8 cellular contexts compared by ENCODE assay signal in genomic region chr19:57488299-57488644, GRCh38. TPM values are rescaled to one million over a fixed set of nuclear protein-coding genes. Genes with fewer than 3 reads are reported as not detected.
DNase-seq lines count a peak whose midpoint lies in the region; ATAC-seq and TF ChIP-seq lines count a peak whose summit lies in the region.
"Not testable (repeated sequence)": the region's sequence is repeated elsewhere in the genome, so short reads cannot be mapped to it uniquely, and the experiment has no call there.

No MANE protein-coding gene starts in this region.

- peak overlapping the region; percentile 94 for H3K4me3 ChIP-seq in BLaER1
- peak overlapping the region; percentile 47 to 62 for H3K4me3 ChIP-seq in SK-N-SH (ENCODE audit: low read depth in 2 of 2, low read length in 1 of 2)
- H3K4me3 ChIP-seq in naive thymus-derived CD4-positive, alpha-beta T cell (ENCODE audit: low read length) = peak overlapping the region; percentile 38

- POLR2A ChIA-PET in SK-N-SH (lab: Yijun Ruan, JAX) = not testable (repeated sequence)
- POLR2A ChIA-PET in naive thymus-derived CD4-positive, alpha-beta T cell (lab: Charles Lee) = interaction anchor here (1.5 kb wide), 2 partner anchors 11 to 514 kb away, joined by 3 to 9 read pairs; partner anchors contain the start of genes ZNF606 and ZNF773

- TF ChIP-seq CTCF in SK-N-SH (IDR thresholded peaks at IDR 0.05) = not testable (repeated sequence)

- H3K4me2 ChIP-seq in BLaER1 (peak overlapping the region; percentile 90), SK-N-SH (peak overlapping the region; percentile 82)

- ATAC-seq in HG02840 (IDR thresholded peaks at IDR 0.05; ENCODE audit: low FRiP score, unreplicated experiment) (peak; percentile 13), left ventricle myocardium superior (peak; percentile 30)
- ATAC-seq in effector memory CD8-positive, alpha-beta T cell (replicated peaks); naive thymus-derived CD4-positive, alpha-beta T cell: not testable (repeated sequence)
- peak in 1 of 2 donors; percentile 18 for ATAC-seq in stimulated activated naive B cell treated with anti-CD40 and anti-IgM and Interleukin-4, amounts not matched to agents 10 μg/mL and 1 μg/mL and 100 μg/mL, for 72 hours (replicated peaks)

- not testable (repeated sequence) for H3K79me2 ChIP-seq in SK-N-SH (ENCODE audit: insufficient read depth)

- TF ChIP-seq RAD21 in SK-N-SH (IDR thresholded peaks at IDR 0.05; ENCODE audit: low read length) = not testable (repeated sequence)

- not testable (repeated sequence) for H3K9me3 ChIP-seq in BLaER1, SK-N-SH
- peaks cover 0 to 15% (median 12%) of the 10 kb centered on the region in 3 experiments for H3K9me3 ChIP-seq in naive thymus-derived CD4-positive, alpha-beta T cell (ENCODE audit: control insufficient read depth in 2 of 3, low read length in 3 of 3)

- H3K36me3 ChIP-seq in BLaER1 = peaks cover 33% of the 10 kb centered on the region
- H3K36me3 ChIP-seq in SK-N-SH (replicated peaks in 1 of 2; ENCODE audit: control insufficient read depth in 1 of 2, insufficient read depth in 2 of 2, low read length in 1 of 2) = peaks cover 22 to 33% of the 10 kb centered on the region in 2 experiments
- peaks cover 7 to 33% (median 11%) of the 10 kb centered on the region in 3 experiments for H3K36me3 ChIP-seq in naive thymus-derived CD4-positive, alpha-beta T cell (ENCODE audit: control insufficient read depth in 2 of 3, insufficient read depth in 3 of 3, low read length in 3 of 3)

- WGBS in SK-N-SH (ENCODE audit: low lambda C conversion rate) = no CpG with 5 or more reads among the region's 1 CpG

- peak overlapping the region; percentile 81 for H3K4me3 Mint-ChIP-seq in activated naive CD8-positive, alpha-beta T cell
- peak overlapping the region; percentile 74 to 77 for H3K4me3 Mint-ChIP-seq in effector memory CD8-positive, alpha-beta T cell
- peak overlapping the region; percentile 60 to 92 (median 76) for H3K4me3 Mint-ChIP-seq in naive thymus-derived CD4-positive, alpha-beta T cell
- peak overlapping the region; percentile 59 to 68 for H3K4me3 Mint-ChIP-seq in stimulated activated naive B cell treated with anti-CD40 and anti-IgM and Interleukin-4, amounts not matched to agents 10 μg/mL and 1 μg/mL and 100 μg/mL, for 72 hours

- H3K27me3 Mint-ChIP-seq in activated naive CD8-positive, alpha-beta T cell; naive thymus-derived CD4-positive, alpha-beta T cell; stimulated activated naive B cell treated with anti-CD40 and anti-IgM and Interleukin-4, amounts not matched to agents 10 μg/mL and 1 μg/mL and 100 μg/mL, for 72 hours: not testable (repeated sequence)
- peaks cover 10 to 11% of the 10 kb centered on the region in 2 donors for H3K27me3 Mint-ChIP-seq in effector memory CD8-positive, alpha-beta T cell

- not testable (repeated sequence) for DNase-seq in SK-N-SH; effector memory CD8-positive, alpha-beta T cell; left ventricle myocardium superior; naive thymus-derived CD4-positive, alpha-beta T cell; stimulated activated naive B cell treated with anti-CD40 and anti-IgM and Interleukin-4, amounts not matched to agents 10 μg/mL and 1 μg/mL and 100 μg/mL, for 72 hours

- TF ChIP-seq EP300 in SK-N-SH (IDR thresholded peaks at IDR 0.05; ENCODE audit: borderline replicate concordance in 1 of 2, low read depth in 1 of 2, low read length in 1 of 2) = not testable (repeated sequence)

- H3K36me3 Mint-ChIP-seq in activated naive CD8-positive, alpha-beta T cell = peaks cover 41% of the 10 kb centered on the region
- H3K36me3 Mint-ChIP-seq in effector memory CD8-positive, alpha-beta T cell (ENCODE audit: insufficient read depth) = peaks cover 14% of the 10 kb centered on the region
- H3K36me3 Mint-ChIP-seq in naive thymus-derived CD4-positive, alpha-beta T cell = peaks cover 33 to 54% (median 52%) of the 10 kb centered on the region in 5 donors
- peaks cover 31 to 55% of the 10 kb centered on the region in 2 donors for H3K36me3 Mint-ChIP-seq in stimulated activated naive B cell treated with anti-CD40 and anti-IgM and Interleukin-4, amounts not matched to agents 10 μg/mL and 1 μg/mL and 100 μg/mL, for 72 hours

- H3K9ac ChIP-seq in BLaER1 = peak overlapping the region; percentile 65
- H3K9ac ChIP-seq in SK-N-SH = not testable (repeated sequence)

- peaks cover 14% of the 10 kb centered on the region for H3K4me1 Mint-ChIP-seq in activated naive CD8-positive, alpha-beta T cell (ENCODE audit: low read depth)
- H3K4me1 Mint-ChIP-seq in effector memory CD8-positive, alpha-beta T cell (ENCODE audit: low read depth in 2 of 2) = peaks cover 16 to 20% of the 10 kb centered on the region in 2 donors
- peaks cover 10 to 19% (median 16%) of the 10 kb centered on the region in 7 donors for H3K4me1 Mint-ChIP-seq in naive thymus-derived CD4-positive, alpha-beta T cell
- peaks cover 12 to 26% of the 10 kb centered on the region in 2 donors for H3K4me1 Mint-ChIP-seq in stimulated activated naive B cell treated with anti-CD40 and anti-IgM and Interleukin-4, amounts not matched to agents 10 μg/mL and 1 μg/mL and 100 μg/mL, for 72 hours

- intact Hi-C loops in left ventricle myocardium superior (cut with micrococcal nuclease) = not testable (repeated sequence)
- intact Hi-C loops in naive thymus-derived CD4-positive, alpha-beta T cell (cut with micrococcal nuclease) = loop anchor here (5.0 to 10.0 kb wide), 3 partner anchors 144 to 897 kb away; partner anchors contain the start of genes RPS5 (in 1 of the 2), ZNF211 (in 1 of the 2), ZNF329 (in 1 of the 2) and ZNF837 (in 1 of the 2)

- H4K20me1 ChIP-seq in BLaER1; SK-N-SH (ENCODE audit: insufficient read depth): not testable (repeated sequence)

- not testable (repeated sequence) for H3K4me1 ChIP-seq in BLaER1; SK-N-SH (ENCODE audit: control insufficient read depth in 1 of 2, insufficient read depth in 2 of 2, low read depth in 1 of 2, low read length in 1 of 2); naive thymus-derived CD4-positive, alpha-beta T cell (ENCODE audit: control insufficient read depth in 2 of 2, insufficient read depth in 2 of 2, low read length in 2 of 2)

- H3K27ac ChIP-seq in BLaER1; SK-N-SH (ENCODE audit: low read depth in 2 of 2, low read length in 1 of 2); naive thymus-derived CD4-positive, alpha-beta T cell (ENCODE audit: low read depth, low read length): not testable (repeated sequence)

- H3K27ac Mint-ChIP-seq in activated naive CD8-positive, alpha-beta T cell = not testable (repeated sequence)
- peak overlapping the region; percentile 21 to 90 for H3K27ac Mint-ChIP-seq in effector memory CD8-positive, alpha-beta T cell
- peak overlapping the region in 7 of 9 donors; percentile 1 to 80 (median 63) for H3K27ac Mint-ChIP-seq in naive thymus-derived CD4-positive, alpha-beta T cell
- H3K27ac Mint-ChIP-seq in stimulated activated naive B cell treated with anti-CD40 and anti-IgM and Interleukin-4, amounts not matched to agents 10 μg/mL and 1 μg/mL and 100 μg/mL, for 72 hours = peak overlapping the region; percentile 52

- not testable (repeated sequence) for H3K27me3 ChIP-seq in BLaER1; SK-N-SH (ENCODE audit: insufficient read depth); naive thymus-derived CD4-positive, alpha-beta T cell (ENCODE audit: control insufficient read depth in 2 of 2, insufficient read depth in 2 of 2, low read length in 2 of 2)

- H3K9me2 ChIP-seq in SK-N-SH = not testable (repeated sequence)

- peaks cover 13% of the 10 kb centered on the region for H3K9me3 Mint-ChIP-seq in activated naive CD8-positive, alpha-beta T cell (ENCODE audit: low read depth)
- H3K9me3 Mint-ChIP-seq in effector memory CD8-positive, alpha-beta T cell = peaks cover 26 to 46% of the 10 kb centered on the region in 2 donors
- peaks cover 25 to 75% (median 49%) of the 10 kb centered on the region in 11 donors for H3K9me3 Mint-ChIP-seq in naive thymus-derived CD4-positive, alpha-beta T cell
- H3K9me3 Mint-ChIP-seq in stimulated activated naive B cell treated with anti-CD40 and anti-IgM and Interleukin-4, amounts not matched to agents 10 μg/mL and 1 μg/mL and 100 μg/mL, for 72 hours = peaks cover 14 to 21% of the 10 kb centered on the region in 2 donors

- H2AFZ ChIP-seq in SK-N-SH (ENCODE audit: low read depth) = not testable (repeated sequence)

- not testable (repeated sequence) for H3F3A ChIP-seq in SK-N-SH (replicated peaks; ENCODE audit: insufficient read depth)

- CTCF ChIA-PET in SK-N-SH (lab: Yijun Ruan, JAX) = interaction anchor here (0.6 kb wide), 1 partner anchor 8 kb away, joined by 3 read pairs; no protein-coding TSS in a partner anchor
- CTCF ChIA-PET in naive thymus-derived CD4-positive, alpha-beta T cell (lab: Charles Lee) = not testable (repeated sequence)

RNA-seq across cellular contexts. Expression of gene ZNF419, which starts 0.7 kb away (rescaled TPM):
- polyA plus RNA-seq in SK-N-SH (2012; rRNA removed) = 7.8 and 10.4 TPM in 2 replicates
- polyA plus RNA-seq in SK-N-SH (2012; cell fraction: cytosol; rRNA removed) = 5.8 and 6.0 TPM in 2 replicates
- 18.8 and 28.3 TPM in 2 replicates for polyA plus RNA-seq in SK-N-SH (2012; cell fraction: nucleus; rRNA removed)
- 9.1 TPM for total RNA-seq in left ventricle myocardium superior
- 10 to 100 TPM in 3 of 5 experiments, 1 to 10 TPM in 2; 7.1 to 27.6 (median 12.2) TPM for total RNA-seq in naive thymus-derived CD4-positive, alpha-beta T cell
- 10 to 100 TPM in 1 of 2 donors, 1 to 10 TPM in 1; 7.0 to 11.7 TPM for polyA plus RNA-seq in naive thymus-derived CD4-positive, alpha-beta T cell

RNA-seq across cellular contexts. Expression of gene ZNF772, which starts 10.9 kb away (rescaled TPM):
- polyA plus RNA-seq in SK-N-SH (2012; rRNA removed) = 0.99 and 1.2 TPM in 2 replicates
- 1.3 and 1.4 TPM in 2 replicates for polyA plus RNA-seq in SK-N-SH (2012; cell fraction: cytosol; rRNA removed)
- 1.9 and 2.8 TPM in 2 replicates for polyA plus RNA-seq in SK-N-SH (2012; cell fraction: nucleus; rRNA removed)
- total RNA-seq in left ventricle myocardium superior = 24.0 TPM
- total RNA-seq in naive thymus-derived CD4-positive, alpha-beta T cell = 10 to 100 TPM in 2 of 5 experiments, 1 to 10 TPM in 3; 1.5 to 20.5 (median 4.3) TPM
- polyA plus RNA-seq in naive thymus-derived CD4-positive, alpha-beta T cell = 1 to 10 TPM; 5.2 to 5.4 TPM

RNA-seq across cellular contexts. Expression of gene ZNF773, which starts 11.5 kb away (rescaled TPM):
- polyA plus RNA-seq in SK-N-SH (2012; rRNA removed) = 6.6 and 9.0 TPM in 2 replicates
- 4.7 and 5.2 TPM in 2 replicates for polyA plus RNA-seq in SK-N-SH (2012; cell fraction: cytosol; rRNA removed)
- polyA plus RNA-seq in SK-N-SH (2012; cell fraction: nucleus; rRNA removed) = 17.7 and 22.1 TPM in 2 replicates
- 6.0 TPM for total RNA-seq in left ventricle myocardium superior
- 10 to 100 TPM in 3 of 5 experiments, 1 to 10 TPM in 2; 5.8 to 32.7 (median 14.4) TPM for total RNA-seq in naive thymus-derived CD4-positive, alpha-beta T cell
- 10 to 100 TPM in 1 of 2 donors, 1 to 10 TPM in 1; 9.7 to 18.9 TPM for polyA plus RNA-seq in naive thymus-derived CD4-positive, alpha-beta T cell

RNA-seq across cellular contexts. Expression of gene VN1R1, which starts 31.3 kb away (rescaled TPM):
- 0.03 and 0.06 TPM in 2 replicates for polyA plus RNA-seq in SK-N-SH (2012; rRNA removed)
- 0.03 and 0.04 TPM in 2 replicates for polyA plus RNA-seq in SK-N-SH (2012; cell fraction: cytosol; rRNA removed)
- 0.13 and 0.23 TPM in 2 replicates for polyA plus RNA-seq in SK-N-SH (2012; cell fraction: nucleus; rRNA removed)
- 4.1 TPM for total RNA-seq in left ventricle myocardium superior
- total RNA-seq in naive thymus-derived CD4-positive, alpha-beta T cell = under 1 TPM; 0.15 to 0.78 (median 0.37) TPM
- under 1 TPM; 0.13 to 0.17 TPM for polyA plus RNA-seq in naive thymus-derived CD4-positive, alpha-beta T cell

RNA-seq across cellular contexts. Expression of gene ZNF549, which starts 38.9 kb away (rescaled TPM):
- 2.4 and 3.3 TPM in 2 replicates for polyA plus RNA-seq in SK-N-SH (2012; rRNA removed)
- 2.7 TPM in 2 replicates for polyA plus RNA-seq in SK-N-SH (2012; cell fraction: cytosol; rRNA removed)
- polyA plus RNA-seq in SK-N-SH (2012; cell fraction: nucleus; rRNA removed) = 3.1 and 6.3 TPM in 2 replicates
- 4.1 TPM for total RNA-seq in left ventricle myocardium superior
- 10 to 100 TPM in 3 of 5 experiments, 1 to 10 TPM in 2; 6.9 to 24.8 (median 11.3) TPM for total RNA-seq in naive thymus-derived CD4-positive, alpha-beta T cell
- 10 to 100 TPM in 1 of 2 donors, 1 to 10 TPM in 1; 6.1 to 11.4 TPM for polyA plus RNA-seq in naive thymus-derived CD4-positive, alpha-beta T cell

Comparison
In these comparisons a context has a peak if more than half of its experiments do, and no peak if none do; other contexts are left out.
1. H3K4me3 ChIP-seq: peak in every context shown above with its lines; median percentile 94 in BLaER1; 54 in SK-N-SH; 38 in naive thymus-derived CD4-positive, alpha-beta T cell.